In the genomic region with DNA sequence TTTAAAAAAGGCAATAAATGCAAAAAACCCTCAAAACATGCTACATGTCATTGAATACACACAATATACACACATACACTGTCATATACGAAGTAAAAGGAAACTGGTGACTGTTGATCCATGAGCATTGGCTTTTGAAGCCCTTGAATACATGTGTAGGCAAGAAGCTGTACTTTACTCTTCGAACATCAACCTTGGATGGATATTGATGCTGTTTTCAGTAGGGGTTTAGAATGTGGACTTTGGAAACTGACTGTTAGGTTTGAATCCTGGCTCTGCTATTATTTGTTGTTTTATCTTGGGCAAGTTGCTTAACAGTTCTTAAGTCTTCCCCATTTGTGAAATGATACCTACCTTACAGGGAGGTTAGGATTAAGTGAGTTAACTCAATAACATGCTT, we compare ENCODE assay signal across 11 cellular contexts. TPM values are rescaled to one million over a fixed set of nuclear protein-coding genes. Genes with fewer than 3 reads are reported as not detected.
"Had no signal": no experiment of that assay in that cellular context is flagged by ENCODE, and none has a peak within 500 bp of the region (broad histone marks: within the 10 kb centered on the region; RNA-seq: fewer than 3 reads in every experiment).

No MANE protein-coding gene starts in this region.

- ATAC-seq: GM23338, HCT116 had no signal

- H3K36me3 ChIP-seq: HAP-1 had no signal

- H3K27ac Mint-ChIP-seq: GM23338, HFFc6, IgD-negative memory B cell had no signal

- H3K9ac ChIP-seq: KMS-11 had no signal

- DNase-seq: H7, HFFc6, KBM-7 had no signal

- H3K27me3 Mint-ChIP-seq: IgD-negative memory B cell had no signal

- H3K27ac ChIP-seq: KMS-11 had no signal

- FAIRE-seq: H1, HTR-8/SVneo had no signal

- H3K4me3 Mint-ChIP-seq: GM23338, HFFc6, IgD-negative memory B cell had no signal

- H3K4me1 ChIP-seq: HAP-1 had no signal

- H3K4me3 ChIP-seq: GM23338, HAP-1 had no signal

RNA-seq across cellular contexts. Expression of gene ANKUB1, which starts 51.1 kb away (rescaled TPM):
- total RNA-seq: GM23338, H1, H7, HFFc6, HT-29 had no signal
- polyA plus RNA-seq: GM23338, H1, IgD-negative memory B cell had no signal
